14 cellular contexts compared by ENCODE assay signal in genomic region chr1:20896824-20897223, GRCh38.
DNase-seq lines count a peak whose midpoint lies in the region; ATAC-seq, FAIRE-seq and TF ChIP-seq lines count a peak whose summit lies in the region.
"Had no signal": no experiment of that assay in that cellular context is flagged by ENCODE, and none has a peak within 500 bp of the region (broad histone marks: within the 10 kb centered on the region; RNA-seq: fewer than 3 reads in every experiment).

No MANE protein-coding gene starts in this region.

- TF ChIP-seq POLR2A in A549 (IDR thresholded peaks at IDR 0.05; ENCODE audit: low read length) (no peak), testis (IDR thresholded peaks at IDR 0.05) (no peak)

- POLR2A ChIA-PET in A549 (lab: Yijun Ruan, JAX), result interaction anchor here (1.2 kb wide), 1 partner anchor 110 kb away, joined by 11 read pairs; the partner anchor contains the start of gene HP1BP3

- TF ChIP-seq EP300 in A549 (IDR thresholded peaks at IDR 0.05), result peak; percentile 90 to 94

- H3K36me3 ChIP-seq in testis (ENCODE audit: low read depth, missing control alignments) (no peaks in the 10 kb centered on the region), BE2C (no peaks in the 10 kb centered on the region)

- no peaks in the 10 kb centered on the region for H3K9me3 Mint-ChIP-seq in activated naive CD4-positive, alpha-beta T cell treated with anti-CD3 and anti-CD28 coated beads, Interleukin-2, amount 50 U/mL, for 72 hours

- H3K9me3 ChIP-seq in A549, result no peaks in the 10 kb centered on the region
- H3K9me3 ChIP-seq in testis, result no peaks in the 10 kb centered on the region
- H3K9me3 ChIP-seq in BE2C, result no peaks in the 10 kb centered on the region
- H3K9me3 ChIP-seq: HAP-1, stomach had no signal

- peak overlapping the region; percentile 81 for H3K4me2 ChIP-seq in A549

- H3K4me3 ChIP-seq in A549, result 0 out of 3 replicates have a peak overlapping the region, but pooled peaks have one; percentile 8
- H3K4me3 ChIP-seq in testis, result no peak overlapping the region
- H3K4me3 ChIP-seq in BE2C (ENCODE audit: low read depth, low read length), result no peak overlapping the region
- no peak overlapping the region for H3K4me3 ChIP-seq in coronary artery
- H3K4me3 ChIP-seq: HAP-1, stomach had no signal

- TF ChIP-seq CTCF in A549 (IDR thresholded peaks at IDR 0.05) (no peak), VCaP (conservative IDR thresholded peaks at IDR 0.05) (no peak), testis (IDR thresholded peaks at IDR 0.05) (no peak), BE2C (IDR thresholded peaks at IDR 0.05; ENCODE audit: low read depth, low read length) (no peak), coronary artery (IDR thresholded peaks at IDR 0.05) (no peak)

- H3K27me3 ChIP-seq in testis, result no peaks in the 10 kb centered on the region
- no peaks in the 10 kb centered on the region for H3K27me3 ChIP-seq in BE2C
- H3K27me3 ChIP-seq: stomach had no signal

- peak overlapping the region; percentile 89 to 92 for H3K27ac ChIP-seq in A549
- H3K27ac ChIP-seq in VCaP, result peak overlapping the region; percentile 60
- no peak overlapping the region for H3K27ac ChIP-seq in testis
- H3K27ac ChIP-seq in coronary artery, result no peak overlapping the region
- H3K27ac ChIP-seq: stomach had no signal

- H3K4me1 ChIP-seq in A549 (peaks cover 77% of the 10 kb centered on the region), testis (peaks cover 5% of the 10 kb centered on the region), BE2C (no peaks in the 10 kb centered on the region)

- H3K36me3 Mint-ChIP-seq in activated naive CD4-positive, alpha-beta T cell treated with anti-CD3 and anti-CD28 coated beads, Interleukin-2, amount 50 U/mL, for 72 hours, result no peaks in the 10 kb centered on the region

- DNase-seq in A549 (ENCODE audit: low read depth in 1 of 2, low spot score in 1 of 2), result peak; percentile 18 to 93
- peak; percentile 47 for DNase-seq in HT-29 (ENCODE audit: low spot score)
- peak; percentile 89 for DNase-seq in iris pigment epithelial cell (ENCODE audit: low read depth)
- DNase-seq in testis, result no peak
- no peak for DNase-seq in BE2C
- no peak for DNase-seq in coronary artery (ENCODE audit: low spot score)
- no peak for DNase-seq in activated naive CD4-positive, alpha-beta T cell treated with anti-CD3 and anti-CD28 coated beads, Interleukin-2, amount 50 U/mL, for 72 hours (ENCODE audit: low spot score in 2 of 2)
- DNase-seq: left ventricle myocardium superior; stimulated activated CD4-positive, alpha-beta T cell treated with anti-CD3 and anti-CD28 coated beads, Interleukin-2, amount 100 ng/mL, for 48 hours; stomach; T-helper 9 cell had no signal

- FAIRE-seq in A549 (lab: Jason Lieb, UNC), result peak; percentile 78

- no peak overlapping the region for H3K27ac Mint-ChIP-seq in activated naive CD4-positive, alpha-beta T cell treated with anti-CD3 and anti-CD28 coated beads, Interleukin-2, amount 50 U/mL, for 72 hours
- H3K27ac Mint-ChIP-seq: B cell had no signal

- ATAC-seq in A549, result peak; percentile 94
- ATAC-seq in activated naive CD4-positive, alpha-beta T cell treated with anti-CD3 and anti-CD28 coated beads, Interleukin-2, amount 50 U/mL, for 72 hours, result no peak
- ATAC-seq: left ventricle myocardium superior had no signal

- CTCF ChIA-PET in A549 (lab: Yijun Ruan, JAX), result interaction anchor here (0.8 kb wide), 1 partner anchor 11 kb away, joined by 3 read pairs; no protein-coding TSS in a partner anchor

- TF ChIP-seq RAD21 in A549 (conservative IDR thresholded peaks at IDR 0.05 in 1 of 2, IDR thresholded peaks at IDR 0.05 in 1 of 2), result peak; percentile 25 to 50

- WGBS in A549 (ENCODE audit: missing lambda C conversion rate), result 0% methylated on average over 1 of the region's 1 CpG
- 27 to 58% methylated on average over 1 of the region's 1 CpG for WGBS in testis, 2 donors

- intact Hi-C loops in testis (cut with DNase I; ENCODE audit: low total_unique reads), result no loop called here

TF ChIP-seq in A549, 52 proteins besides CTCF, POLR2A, EP300 and RAD21 (continues in another document):
- TF ChIP-seq TP53 (CRISPR knock-in tag; IDR thresholded peaks at IDR 0.05) (no peak), BCL3 (IDR thresholded peaks at IDR 0.05) (peak; percentile 83; the same call in 2 of the 3 replicates), MAFK (IDR thresholded peaks at IDR 0.05; ENCODE audit: partially characterized antibody) (peak; percentile 66), CHD4 (IDR thresholded peaks at IDR 0.05; ENCODE audit: borderline replicate concordance) (no peak), RNF2 (IDR thresholded peaks at IDR 0.05; ENCODE audit: borderline replicate concordance, low read depth) (no peak), CHD2 (IDR thresholded peaks at IDR 0.05; ENCODE audit: low read length, partially characterized antibody) (no peak), ZC3H11A (IDR thresholded peaks at IDR 0.05) (no peak), HMGXB4 (CRISPR knock-in tag; IDR thresholded peaks at IDR 0.05; ENCODE audit: borderline replicate concordance) (no peak), FOXS1 (CRISPR knock-in tag; IDR thresholded peaks at IDR 0.05) (peak; percentile 69; the same call in 1 of the 2 replicates), CEBPB (IDR thresholded peaks at IDR 0.05) (peak; percentile 90 to 99), HEYL (CRISPR knock-in tag; IDR thresholded peaks at IDR 0.05) (no peak), RARB (CRISPR knock-in tag; IDR thresholded peaks at IDR 0.05) (peak; percentile 90), PHF8 (IDR thresholded peaks at IDR 0.05; ENCODE audit: borderline replicate concordance, low read depth) (no peak), HES2 (IDR thresholded peaks at IDR 0.05) (peak; percentile 61; the same call in 1 of the 2 replicates), MYC (IDR thresholded peaks at IDR 0.05; ENCODE audit: borderline replicate concordance, low read length) (no peak), NPAS2 (CRISPR knock-in tag; IDR thresholded peaks at IDR 0.05; ENCODE audit: borderline replicate concordance) (no peak), EHF (CRISPR knock-in tag; IDR thresholded peaks at IDR 0.05) (no peak), ELK1 (IDR thresholded peaks at IDR 0.05; ENCODE audit: low read depth, low read length) (no peak), FOSL2 (IDR thresholded peaks at IDR 0.05) (peak; percentile 37; the same call in 1 of the 2 replicates), FOSL2 (CRISPR knock-in tag; IDR thresholded peaks at IDR 0.05) (peak; percentile 88), KDM5A (IDR thresholded peaks at IDR 0.05) (no peak), CBX2 (IDR thresholded peaks at IDR 0.05; ENCODE audit: borderline replicate concordance, low read depth) (no peak), PBX3 (IDR thresholded peaks at IDR 0.05) (peak; percentile 72), RCOR1 (IDR thresholded peaks at IDR 0.05; ENCODE audit: low read depth, low read length) (no peak), ZNF302 (CRISPR knock-in tag; IDR thresholded peaks at IDR 0.05) (no peak), BHLHE40 (IDR thresholded peaks at IDR 0.05; ENCODE audit: low read depth, low read length) (no peak), MAZ (IDR thresholded peaks at IDR 0.05; ENCODE audit: borderline replicate concordance, low read depth, low read length) (no peak), EHMT2 (IDR thresholded peaks at IDR 0.05; ENCODE audit: low read depth) (no peak)

Comparison
In these comparisons a context has a peak if more than half of its experiments do, and no peak if none do; other contexts are left out.
1. ATAC-seq: peak in A549 (2 of 2); none in activated naive CD4-positive, alpha-beta T cell treated with anti-CD3 and anti-CD28 coated beads, Interleukin-2, amount 50 U/mL, for 72 hours (0 of 2).
2. DNase-seq: peak in A549 (2 of 2), HT-29 (single experiment) and iris pigment epithelial cell (single experiment); none in testis (single experiment), BE2C (single experiment), coronary artery (single experiment) and activated naive CD4-positive, alpha-beta T cell treated with anti-CD3 and anti-CD28 coated beads, Interleukin-2, amount 50 U/mL, for 72 hours (0 of 2).
3. H3K27ac ChIP-seq: peak in A549 (2 of 2) and VCaP (single experiment); none in testis (0 of 2) and coronary artery (0 of 2).